Comparison of ENCODE assay signal across 23 cellular contexts in the genomic region with DNA sequence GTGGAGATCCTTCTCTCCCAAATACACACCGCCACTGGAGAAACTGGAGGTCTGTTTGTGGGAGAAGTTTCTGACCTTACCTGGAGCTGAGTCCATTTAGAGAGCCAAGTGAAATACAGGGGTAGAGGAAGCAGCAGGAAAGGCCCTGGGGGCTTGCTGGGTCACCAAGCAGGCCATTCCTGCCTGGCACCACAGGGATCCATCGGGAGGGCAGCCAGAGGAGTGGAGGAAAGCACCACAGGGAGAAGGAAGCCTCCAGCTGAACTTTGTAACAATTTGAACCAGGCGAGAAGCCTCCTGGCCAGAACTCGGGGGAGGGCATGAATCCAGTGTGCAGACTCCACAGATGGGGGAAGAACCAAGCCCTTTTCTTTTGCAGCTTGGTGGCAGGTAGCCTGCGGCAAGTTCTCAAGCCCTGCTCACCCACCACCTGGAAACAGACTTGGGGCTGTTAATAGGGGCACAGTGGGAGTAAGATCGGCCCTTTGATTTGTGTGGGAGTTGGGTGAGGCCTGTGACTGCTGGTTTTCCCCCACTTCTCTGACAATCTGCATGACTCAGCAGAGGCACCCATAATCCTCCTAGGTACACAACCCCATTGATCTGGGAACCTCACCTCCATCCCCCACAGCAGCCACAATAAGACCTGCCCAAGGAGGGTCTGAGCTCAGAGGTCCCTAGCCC.
DNase-seq lines count a peak whose midpoint lies in the region; ATAC-seq, FAIRE-seq and TF ChIP-seq lines count a peak whose summit lies in the region.
"Had no signal": no experiment of that assay in that cellular context is flagged by ENCODE, and none has a peak within 500 bp of the region (broad histone marks: within the 10 kb centered on the region; RNA-seq: fewer than 3 reads in every experiment).

No MANE protein-coding gene starts in this region.

- TF ChIP-seq RAD21 in K562 (CRISPR knock-in tag; conservative IDR thresholded peaks at IDR 0.05 in 1 of 2, IDR thresholded peaks at IDR 0.05 in 1 of 2) = no peak

- no peaks in the 10 kb centered on the region for H4K20me1 ChIP-seq in KMS-11 (ENCODE audit: insufficient read depth)
- no peaks in the 10 kb centered on the region for H4K20me1 ChIP-seq in K562 (replicated peaks; ENCODE audit: control insufficient read depth, insufficient read depth, low read length)
- H4K20me1 ChIP-seq: BLaER1 treated with 17β-estradiol and CSF1 and Interleukin-3, amounts not matched to agents 10 nM and 100 nM had no signal

- peak; percentile 52 for FAIRE-seq in GM12891 (lab: Jason Lieb, UNC)
- no peak for FAIRE-seq in K562 (lab: Jason Lieb, UNC)
- FAIRE-seq: D721Med, HepG2 had no signal

- H3K9ac ChIP-seq in KMS-11 (no peak overlapping the region), K562 (ENCODE audit: insufficient read depth in 1 of 2, low read depth in 2 of 2, low read length in 2 of 2) (no peak overlapping the region)
- H3K9ac ChIP-seq: BLaER1 treated with 17β-estradiol and CSF1 and Interleukin-3, amounts not matched to agents 10 nM and 100 nM had no signal

- H3K27me3 ChIP-seq in KMS-11 (ENCODE audit: insufficient read depth, low read depth) (no peaks in the 10 kb centered on the region), K562 (ENCODE audit: control insufficient read depth in 2 of 2, insufficient read depth in 2 of 2, low read length in 2 of 2) (no peaks in the 10 kb centered on the region), testis (no peaks in the 10 kb centered on the region)
- H3K27me3 ChIP-seq: MG63, SJSA1 had no signal

- H3K4me2 ChIP-seq in KMS-11 (no peak overlapping the region), K562 (ENCODE audit: insufficient read depth, low read length) (no peak overlapping the region)
- H3K4me2 ChIP-seq: A549; BLaER1 treated with 17β-estradiol and CSF1 and Interleukin-3, amounts not matched to agents 10 nM and 100 nM had no signal

- intact Hi-C loops in K562 (cut with micrococcal nuclease) (no loop called here), testis (cut with DNase I; ENCODE audit: low total_unique reads) (no loop called here)

- H3K36me3 ChIP-seq in KMS-11 (ENCODE audit: insufficient read depth) (no peaks in the 10 kb centered on the region), K562 (ENCODE audit: control insufficient read depth, insufficient read depth, low read length) (no peaks in the 10 kb centered on the region), testis (ENCODE audit: low read depth, missing control alignments) (no peaks in the 10 kb centered on the region)
- H3K36me3 ChIP-seq: BLaER1 treated with 17β-estradiol and CSF1 and Interleukin-3, amounts not matched to agents 10 nM and 100 nM; MG63; SJSA1 had no signal

- ATAC-seq in K562 = no peak
- no peak for ATAC-seq in HG03469 (IDR thresholded peaks at IDR 0.05; ENCODE audit: unreplicated experiment)
- ATAC-seq: A549, HepG2, PC-3 had no signal

- H3K4me3 ChIP-seq in KMS-11 (IDR thresholded peaks at IDR 0.05; ENCODE audit: insufficient read depth, low read depth, low read length) (no peak overlapping the region), K562 (no peak overlapping the region), testis (no peak overlapping the region)
- H3K4me3 ChIP-seq: A549; BLaER1 treated with 17β-estradiol and CSF1 and Interleukin-3, amounts not matched to agents 10 nM and 100 nM; MG63; SJSA1 had no signal

- WGBS in K562 (ENCODE audit: insufficient coverage, low coverage, missing lambda C conversion rate) = 11% methylated on average over 5 of the region's 6 CpGs
- WGBS in testis, 2 donors = 78 to 86% methylated on average over 4 to 6 of the region's 6 CpGs

- H3K27ac ChIP-seq in KMS-11 (peak overlapping the region; percentile 44), K562 (ENCODE audit: extremely low read depth, low read depth, low read length) (no peak overlapping the region), testis (no peak overlapping the region)
- H3K27ac ChIP-seq: A549; BLaER1 treated with 17β-estradiol and CSF1 and Interleukin-3, amounts not matched to agents 10 nM and 100 nM; SJSA1 had no signal

- CTCF ChIA-PET in K562 (lab: Yijun Ruan, JAX; ENCODE audit: low intra/inter-chr PET ratio) = no interaction called here

- TF ChIP-seq EP300 in K562 (IDR thresholded peaks at IDR 0.05; ENCODE audit: low read length) = no peak

- H3K9me3 Mint-ChIP-seq in chondrocyte (ENCODE audit: low read depth) = peaks cover 57% of the 10 kb centered on the region
- H3K9me3 Mint-ChIP-seq: CD4-positive, alpha-beta T cell had no signal

- no peaks in the 10 kb centered on the region for H3K9me1 ChIP-seq in K562 (ENCODE audit: control insufficient read depth, insufficient read depth, low read length)

- peak overlapping the region; percentile 22 for H2AFZ ChIP-seq in KMS-11 (ENCODE audit: low read depth)
- no peak overlapping the region for H2AFZ ChIP-seq in K562 (ENCODE audit: low read depth, low read length)

- peaks cover 51% of the 10 kb centered on the region for H3K36me3 Mint-ChIP-seq in chondrocyte (ENCODE audit: low read depth)

- H3K4me1 ChIP-seq in KMS-11 (ENCODE audit: low read depth, poor library complexity, severe bottlenecking) (peaks cover 13% of the 10 kb centered on the region), K562 (replicated peaks in 1 of 2; ENCODE audit: control insufficient read depth in 2 of 2, insufficient read depth in 2 of 2, low read length in 2 of 2) (no peaks in the 10 kb centered on the region), testis (no peaks in the 10 kb centered on the region)
- H3K4me1 ChIP-seq: A549; BLaER1 treated with 17β-estradiol and CSF1 and Interleukin-3, amounts not matched to agents 10 nM and 100 nM; SJSA1 had no signal

- TF ChIP-seq POLR2A in GM12891 (IDR thresholded peaks at IDR 0.05; ENCODE audit: low read depth, low read length) (no peak), K562 (conservative IDR thresholded peaks at IDR 0.05) (no peak), testis (IDR thresholded peaks at IDR 0.05) (no peak)

- H3K27me3 Mint-ChIP-seq in chondrocyte (ENCODE audit: low read depth) = no peaks in the 10 kb centered on the region
- H3K27me3 Mint-ChIP-seq: CD4-positive, alpha-beta T cell had no signal

- TF ChIP-seq CTCF in KMS-11 (conservative IDR thresholded peaks at IDR 0.05; ENCODE audit: low read depth, low read length) (no peak), K562 (IDR thresholded peaks at IDR 0.05 in 2 of 3, conservative IDR thresholded peaks at IDR 0.05 in 1 of 3; ENCODE audit: insufficient read depth in 2 of 3, low read depth in 1 of 3, low read length in 3 of 3) (no peak), testis (IDR thresholded peaks at IDR 0.05) (no peak), chondrocyte (IDR thresholded peaks at IDR 0.05) (no peak)

- H3K27ac Mint-ChIP-seq in chondrocyte (ENCODE audit: unreplicated experiment) = no peak overlapping the region
- H3K27ac Mint-ChIP-seq: CD4-positive, alpha-beta T cell had no signal

- BruUV-seq in K562 (replicated peaks; lab: Mats Ljungman, UMichigan) = no TSS peak

- in situ Hi-C loops in K562 (cut with MboI) = no loop called here
- in situ Hi-C loops in KBM-7 (cut with MboI; ENCODE audit: low pct_unique_long_range_greater_than_20kb, low sequenced_read_pairs) = no loop called here

- H3K9me3 ChIP-seq in K562 (replicated peaks; ENCODE audit: control insufficient read depth, insufficient read depth, low read depth, low read length) = no peaks in the 10 kb centered on the region
- H3K9me3 ChIP-seq in testis = no peaks in the 10 kb centered on the region
- H3K9me3 ChIP-seq: A549, MG63, SJSA1 had no signal

- POLR2A ChIA-PET in K562 (lab: Yijun Ruan, JAX) = no interaction called here

- H3K79me2 ChIP-seq in KMS-11 (ENCODE audit: insufficient read depth, low read depth) (no peaks in the 10 kb centered on the region), K562 (ENCODE audit: control insufficient read depth, insufficient read depth, low read length) (no peaks in the 10 kb centered on the region)

- no peak overlapping the region for H3K4me3 Mint-ChIP-seq in chondrocyte (ENCODE audit: unreplicated experiment)
- H3K4me3 Mint-ChIP-seq: CD4-positive, alpha-beta T cell had no signal

- H3K4me1 Mint-ChIP-seq in chondrocyte (ENCODE audit: low read depth) = no peaks in the 10 kb centered on the region

- DNase-seq in GM12891 (ENCODE audit: insufficient read length, low spot score) (no peak), K562 (ENCODE audit: extremely low read depth in 1 of 4, low spot score in 3 of 4) (no peak), testis (peak; percentile 18), KBM-7 (no peak), chondrocyte (ENCODE audit: low spot score) (no peak)
- DNase-seq: AML-193; CD4-positive, alpha-beta T cell; MG63; NCI-H1105 treated with DMSO at 0.1 percent for 48 hours; NCI-H2081; NCI-H2171; NCI-H345; NCI-H510A treated with DMSO at 0.1 percent for 48 hours; NCI-H748 treated with DMSO at 0.1 percent for 48 hours; PC-3; Right ventricle myocardium superior had no signal

TF ChIP-seq in GM12891, 5 proteins besides CTCF, POLR2A, EP300 and RAD21:
- TF ChIP-seq POLR2AphosphoS5 (IDR thresholded peaks at IDR 0.05; ENCODE audit: low read depth, low read length) (no peak), SPI1 (IDR thresholded peaks at IDR 0.05; ENCODE audit: low read depth, low read length) (no peak), TAF1 (IDR thresholded peaks at IDR 0.05; ENCODE audit: low read depth, low read length) (no peak), POU2F2 (IDR thresholded peaks at IDR 0.05; ENCODE audit: low read depth, low read length) (no peak), PAX5 (IDR thresholded peaks at IDR 0.05; ENCODE audit: insufficient read depth, low read length, severe bottlenecking) (no peak)

TF ChIP-seq in K562, 482 proteins besides CTCF, POLR2A, EP300 and RAD21:
- 0 out of 2 replicates have a peak, but pooled peaks have one; percentile 37 for TF ChIP-seq NFE2 (IDR thresholded peaks at IDR 0.05; ENCODE audit: low read depth)
- no peak for TF ChIP-seq ZNF444 (CRISPR knock-in tag; IDR thresholded peaks at IDR 0.05)
